Comparison of ENCODE assay signal across 8 cellular contexts in the genomic region with DNA sequence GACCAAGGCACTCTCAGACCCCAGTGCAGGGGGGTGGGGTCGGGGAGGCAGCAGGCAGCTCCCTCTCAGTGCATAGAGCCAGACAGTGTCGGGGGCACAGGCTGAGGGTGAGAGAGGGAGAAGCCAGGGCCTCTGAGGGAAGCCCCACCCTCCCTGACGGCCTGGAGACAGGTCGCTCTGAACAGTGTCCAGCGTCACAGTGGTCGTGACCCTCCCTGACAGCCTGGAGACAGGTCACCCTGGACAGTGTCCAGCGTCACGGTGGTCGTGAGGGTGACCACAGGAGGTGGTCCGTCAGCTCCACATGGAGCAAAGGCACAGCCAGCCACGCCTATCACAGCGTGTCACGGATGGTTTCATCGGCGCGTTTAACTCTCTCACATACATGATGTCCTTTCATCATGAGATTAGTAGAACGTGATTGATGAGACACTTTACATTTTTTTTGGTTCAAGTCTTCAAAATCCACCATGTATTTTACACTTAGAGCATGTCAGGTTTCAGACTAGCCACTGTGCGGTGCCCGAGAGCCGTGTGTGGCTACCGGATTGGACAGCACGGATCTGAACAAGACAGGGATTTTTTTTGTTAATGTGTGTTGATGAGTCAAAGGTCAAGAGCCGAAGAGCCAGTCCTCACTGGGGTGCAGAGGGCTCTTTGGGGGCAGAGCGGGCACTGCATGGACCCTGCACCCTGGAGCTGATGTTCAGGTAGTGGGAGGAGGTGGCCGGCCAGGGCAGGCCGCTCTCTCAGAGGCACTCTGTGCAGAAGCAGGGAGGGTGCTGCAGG. TPM values are rescaled to one million over a fixed set of nuclear protein-coding genes. Genes with fewer than 3 reads are reported as not detected.
DNase-seq lines count a peak whose midpoint lies in the region; ATAC-seq and TF ChIP-seq lines count a peak whose summit lies in the region.

No MANE protein-coding gene starts in this region.

- no peak for ATAC-seq in GM21529 (IDR thresholded peaks at IDR 0.05; ENCODE audit: unreplicated experiment)
- ATAC-seq in HG03342 (IDR thresholded peaks at IDR 0.05; ENCODE audit: unreplicated experiment): no peak
- ATAC-seq in GM19452 (IDR thresholded peaks at IDR 0.05; ENCODE audit: unreplicated experiment): no peak

- TF ChIP-seq CTCF in chondrocyte (IDR thresholded peaks at IDR 0.05): peak; percentile 87

- H3K4me3 Mint-ChIP-seq in chondrocyte (ENCODE audit: unreplicated experiment): no peak overlapping the region

- peaks cover 15% of the 10 kb centered on the region for H3K4me1 Mint-ChIP-seq in chondrocyte (ENCODE audit: low read depth)

- H3K27ac Mint-ChIP-seq in chondrocyte (ENCODE audit: unreplicated experiment): no peak overlapping the region

- H3K36me3 Mint-ChIP-seq in chondrocyte (ENCODE audit: low read depth): no peaks in the 10 kb centered on the region

- DNase-seq in G401 (ENCODE audit: low spot score): peak; percentile 91
- DNase-seq in NCI-H524 treated with DMSO at 0.1 percent for 48 hours (lab: John Stamatoyannopoulos, UW): peak; percentile 22
- DNase-seq in chondrocyte (ENCODE audit: low spot score): no peak
- peak; percentile 60 to 63 for DNase-seq in lung microvascular endothelial cell (ENCODE audit: low read depth in 2 of 2)
- no peak for DNase-seq in ureter (ENCODE audit: low spot score)

- H3K9me3 Mint-ChIP-seq in chondrocyte (ENCODE audit: low read depth): no peaks in the 10 kb centered on the region

- in situ Hi-C loops in G401 (cut with HindIII; ENCODE audit: low sequenced_read_pairs): no loop called here

- H3K27me3 Mint-ChIP-seq in chondrocyte (ENCODE audit: low read depth): peaks cover 16% of the 10 kb centered on the region

RNA-seq across cellular contexts. Expression of a gene that starts 23.9 kb away (rescaled TPM):
- total RNA-seq in G401 (2014; rRNA removed; shearing (Covaris generic)): 0.62 and 1.4 TPM in 2 replicates
- 3.0 to 6.1 TPM (median 3.3 TPM) in 3 replicates for total RNA-seq in chondrocyte
- 0.40 and 0.44 TPM in 2 replicates for total RNA-seq in lung microvascular endothelial cell
- 1.9 TPM for total RNA-seq in ureter

RNA-seq across cellular contexts. Expression of a gene that starts 39.1 kb away (rescaled TPM):
- total RNA-seq in G401 (2014; rRNA removed; shearing (Covaris generic)): 73.9 and 83.5 TPM in 2 replicates
- total RNA-seq in chondrocyte: 18.5 to 20.5 TPM (median 20.2 TPM) in 3 replicates
- 11.3 and 13.7 TPM in 2 replicates for total RNA-seq in lung microvascular endothelial cell
- total RNA-seq in ureter: 64.5 TPM

RNA-seq across cellular contexts. Expression of a gene that starts 54.2 kb away (rescaled TPM):
- 25.5 and 40.7 TPM in 2 replicates for total RNA-seq in G401 (2014; rRNA removed; shearing (Covaris generic))
- total RNA-seq in chondrocyte (14.8 to 22.8 TPM (median 17.1 TPM) in 3 replicates), lung microvascular endothelial cell (14.1 and 14.4 TPM in 2 replicates), ureter (24.7 TPM)

RNA-seq across cellular contexts. Expression of a gene that starts 56.8 kb away (rescaled TPM):
- not detected in 2 replicates for total RNA-seq in G401 (2014; rRNA removed; shearing (Covaris generic))
- total RNA-seq in chondrocyte (0.51 to 1.1 TPM (median 1.1 TPM) in 3 replicates), lung microvascular endothelial cell (22.7 and 44.2 TPM in 2 replicates), ureter (0.26 TPM)

Comparison
In these comparisons a context has a peak if more than half of its experiments do, and no peak if none do; other contexts are left out.
1. DNase-seq: peak in G401 (single experiment), NCI-H524 treated with DMSO at 0.1 percent for 48 hours (single experiment) and lung microvascular endothelial cell (2 of 2); none in chondrocyte (single experiment) and ureter (single experiment).